Comparison of ENCODE assay signal across 17 cellular contexts in the genomic region with DNA sequence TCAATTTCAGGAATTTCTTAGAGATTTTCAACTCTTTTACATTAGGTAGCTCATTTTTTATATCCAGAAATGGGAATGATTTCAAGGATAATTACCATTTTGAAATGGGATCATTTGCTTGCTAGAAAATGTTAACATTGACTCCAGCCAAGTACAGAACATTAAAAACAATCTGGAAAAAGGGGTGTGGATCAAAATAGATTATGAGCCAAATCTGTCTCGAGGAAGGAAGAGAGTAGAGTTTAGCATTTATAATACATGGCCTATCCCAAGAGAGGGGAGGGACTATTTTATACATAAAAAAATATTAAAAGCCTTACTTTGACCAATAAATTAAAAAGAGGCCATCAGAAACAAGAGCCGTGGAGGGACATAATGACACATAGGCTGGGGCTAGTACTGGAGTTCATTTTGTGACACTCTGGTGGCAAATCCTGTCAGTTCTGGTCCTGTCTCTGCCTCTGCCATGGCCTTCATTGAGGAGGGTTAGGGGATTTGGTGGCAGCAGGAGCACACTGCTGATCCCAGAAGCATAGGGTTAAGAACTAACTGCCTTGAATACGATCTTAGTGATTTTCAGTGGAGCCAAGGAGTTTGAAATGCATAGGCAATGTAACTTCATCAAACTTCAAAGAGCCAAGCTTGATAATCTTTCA. TPM values are rescaled to one million over a fixed set of nuclear protein-coding genes. Genes with fewer than 3 reads are reported as not detected.
DNase-seq lines count a peak whose midpoint lies in the region; ATAC-seq, FAIRE-seq and TF ChIP-seq lines count a peak whose summit lies in the region.
"Had no signal": no experiment of that assay in that cellular context is flagged by ENCODE, and none has a peak within 500 bp of the region (broad histone marks: within the 10 kb centered on the region; RNA-seq: fewer than 3 reads in every experiment).

No MANE protein-coding gene starts in this region.

- no peak for FAIRE-seq in K562 (lab: Jason Lieb, UNC)

- H3K4me1 ChIP-seq in K562 (replicated peaks in 1 of 2; ENCODE audit: control insufficient read depth in 2 of 2, insufficient read depth in 2 of 2, low read length in 2 of 2) (no peaks in the 10 kb centered on the region), smooth muscle cell (ENCODE audit: low read depth) (no peaks in the 10 kb centered on the region)

- intact Hi-C loops in K562 (cut with micrococcal nuclease), result no loop called here

- H3K9ac ChIP-seq in K562 (ENCODE audit: insufficient read depth in 1 of 2, low read depth in 2 of 2, low read length in 2 of 2) (no peak overlapping the region), smooth muscle cell (ENCODE audit: low read depth) (no peak overlapping the region)
- H3K9ac ChIP-seq: BLaER1 treated with 17β-estradiol and CSF1 and Interleukin-3, amounts not matched to agents 10 nM and 100 nM; KMS-11 had no signal

- H3K27ac Mint-ChIP-seq in immature natural killer cell, result peak overlapping the region in 4 of 6 donors; percentile 2 to 60 (median 38)
- H3K27ac Mint-ChIP-seq: activated CD4-positive, alpha-beta T cell treated with anti-CD3 and anti-CD28 coated beads, Interleukin-2, amount 10 ng/mL, durations not matched to agents 7 days and 5 days had no signal

- peak overlapping the region in 2 of 5 donors; percentile 12 to 14 for H3K4me3 Mint-ChIP-seq in immature natural killer cell
- H3K4me3 Mint-ChIP-seq: activated CD4-positive, alpha-beta T cell treated with anti-CD3 and anti-CD28 coated beads, Interleukin-2, amount 10 ng/mL, durations not matched to agents 7 days and 5 days had no signal

- H3K27me3 ChIP-seq in H7 (ENCODE audit: control insufficient read depth, insufficient read depth, low read length), result no peaks in the 10 kb centered on the region
- no peaks in the 10 kb centered on the region for H3K27me3 ChIP-seq in K562 (ENCODE audit: control insufficient read depth in 2 of 2, insufficient read depth in 2 of 2, low read length in 2 of 2)
- H3K27me3 ChIP-seq in smooth muscle cell (ENCODE audit: low read depth), result no peaks in the 10 kb centered on the region
- H3K27me3 ChIP-seq: BLaER1 treated with 17β-estradiol and CSF1 and Interleukin-3, amounts not matched to agents 10 nM and 100 nM had no signal

- POLR2A ChIA-PET in K562 (lab: Yijun Ruan, JAX), result interaction anchor here (0.7 to 1.1 kb wide), 3 partner anchors 10 to 21 kb away, joined by 3 to 4 read pairs (median 3); partner anchors contain the start of gene PPP6R3

- H4K20me1 ChIP-seq in K562 (replicated peaks; ENCODE audit: control insufficient read depth, insufficient read depth, low read length), result peaks cover 7% of the 10 kb centered on the region; the same call in 1 of the 2 replicates
- H4K20me1 ChIP-seq in smooth muscle cell (ENCODE audit: low read depth), result peaks cover 96% of the 10 kb centered on the region

- in situ Hi-C loops in K562 (cut with MboI), result no loop called here

- ATAC-seq in K562, result peak; percentile 55; the same call in 2 of the 3 replicates

- CTCF ChIA-PET in K562 (lab: Yijun Ruan, JAX; ENCODE audit: low intra/inter-chr PET ratio), result no interaction called here

- no peak overlapping the region for H3K4me2 ChIP-seq in K562 (ENCODE audit: insufficient read depth, low read length)
- H3K4me2 ChIP-seq in smooth muscle cell, result no peak overlapping the region
- H3K4me2 ChIP-seq: KMS-11 had no signal

- TF ChIP-seq POLR2A in K562 (conservative IDR thresholded peaks at IDR 0.05), result no peak

- H3K4me3 ChIP-seq in H7 (ENCODE audit: insufficient read depth, low read depth, low read length), result no peak overlapping the region
- H3K4me3 ChIP-seq in K562, result no peak overlapping the region
- H3K4me3 ChIP-seq in smooth muscle cell, result no peak overlapping the region
- H3K4me3 ChIP-seq: BLaER1 treated with 17β-estradiol and CSF1 and Interleukin-3, amounts not matched to agents 10 nM and 100 nM had no signal

- no TSS peak for BruUV-seq in K562 (replicated peaks; lab: Mats Ljungman, UMichigan)

- WGBS in K562 (ENCODE audit: insufficient coverage, low coverage, missing lambda C conversion rate), result 56% methylated on average over 3 of the region's 3 CpGs
- 72% methylated on average over 3 of the region's 3 CpGs for WGBS in smooth muscle cell (ENCODE audit: low lambda C conversion rate)

- H3K9me1 ChIP-seq in K562 (ENCODE audit: control insufficient read depth, insufficient read depth, low read length), result no peaks in the 10 kb centered on the region

- no peak for TF ChIP-seq EP300 in K562 (IDR thresholded peaks at IDR 0.05; ENCODE audit: low read length)

- H3K79me2 ChIP-seq in K562 (ENCODE audit: control insufficient read depth, insufficient read depth, low read length) (peaks cover 94% of the 10 kb centered on the region), smooth muscle cell (ENCODE audit: low read depth) (peaks cover 100% of the 10 kb centered on the region)

- DNase-seq in H7, result peak; percentile 8
- DNase-seq in K562 (ENCODE audit: extremely low read depth in 1 of 4, low spot score in 3 of 4), result no peak
- DNase-seq in immature natural killer cell, result no peak
- no peak for DNase-seq in smooth muscle cell (lab: John Stamatoyannopoulos, UW; ENCODE audit: unreplicated experiment)
- no peak for DNase-seq in activated CD4-positive, CD25-positive, alpha-beta regulatory T cell (lab: John Stamatoyannopoulos, UW)
- DNase-seq in NCI-H69 (lab: John Stamatoyannopoulos, UW), result no peak
- DNase-seq in NCI-H446 (lab: John Stamatoyannopoulos, UW), result no peak
- DNase-seq: activated CD4-positive, alpha-beta T cell treated with anti-CD3 and anti-CD28 coated beads, Interleukin-2, amount 10 ng/mL, durations not matched to agents 7 days and 5 days; activated T-cell treated with anti-CD3 and anti-CD28 coated beads for 4 hours; DND-41; kidney glomerular epithelial cell; NCI-H1105; substantia nigra had no signal

- H3K9me3 Mint-ChIP-seq in immature natural killer cell, result no peaks in the 10 kb centered on the region

- no peak overlapping the region for H2AFZ ChIP-seq in K562 (ENCODE audit: low read depth, low read length)
- H2AFZ ChIP-seq in smooth muscle cell (ENCODE audit: low read depth), result no peak overlapping the region

- peaks cover 79 to 95% of the 10 kb centered on the region in 2 donors for H3K4me1 Mint-ChIP-seq in immature natural killer cell

- H3F3A ChIP-seq in smooth muscle cell (ENCODE audit: low read depth), result no peaks in the 10 kb centered on the region

- no peaks in the 10 kb centered on the region for H3K9me3 ChIP-seq in K562 (replicated peaks; ENCODE audit: control insufficient read depth, insufficient read depth, low read depth, low read length)
- H3K9me3 ChIP-seq in smooth muscle cell (replicated peaks; ENCODE audit: low read depth), result no peaks in the 10 kb centered on the region

- no peaks in the 10 kb centered on the region for H3K27me3 Mint-ChIP-seq in immature natural killer cell (ENCODE audit: low read depth in 3 of 3)
- H3K27me3 Mint-ChIP-seq: activated CD4-positive, alpha-beta T cell treated with anti-CD3 and anti-CD28 coated beads, Interleukin-2, amount 10 ng/mL, durations not matched to agents 7 days and 5 days had no signal

- TF ChIP-seq CTCF in K562 (IDR thresholded peaks at IDR 0.05 in 2 of 3, conservative IDR thresholded peaks at IDR 0.05 in 1 of 3; ENCODE audit: insufficient read depth in 2 of 3, low read depth in 1 of 3, low read length in 3 of 3) (no peak), smooth muscle cell (IDR thresholded peaks at IDR 0.05; ENCODE audit: borderline replicate concordance, insufficient read depth, poor library complexity, severe bottlenecking) (no peak)

- no peaks in the 10 kb centered on the region; the same call in 1 of the 2 replicates for H3K36me3 ChIP-seq in H7 (replicated peaks; ENCODE audit: control insufficient read depth, insufficient read depth, low read length)
- H3K36me3 ChIP-seq in K562 (ENCODE audit: control insufficient read depth, insufficient read depth, low read length), result peaks cover 23% of the 10 kb centered on the region; the same call in 1 of the 3 replicates
- no peaks in the 10 kb centered on the region for H3K36me3 ChIP-seq in smooth muscle cell (ENCODE audit: low read depth)

- no peaks in the 10 kb centered on the region for H3K36me3 Mint-ChIP-seq in immature natural killer cell

- TF ChIP-seq RAD21 in K562 (CRISPR knock-in tag; conservative IDR thresholded peaks at IDR 0.05 in 1 of 2, IDR thresholded peaks at IDR 0.05 in 1 of 2), result no peak

- no peak overlapping the region for H3K27ac ChIP-seq in K562 (ENCODE audit: extremely low read depth, low read depth, low read length)
- peak overlapping the region; percentile 21 for H3K27ac ChIP-seq in smooth muscle cell (ENCODE audit: low read depth)
- H3K27ac ChIP-seq: BLaER1 treated with 17β-estradiol and CSF1 and Interleukin-3, amounts not matched to agents 10 nM and 100 nM; epithelial cell of prostate; HL-60; KMS-11 had no signal

TF ChIP-seq in K562, 482 proteins besides CTCF, POLR2A, EP300 and RAD21 (continues in another document):
- TF ChIP-seq, protein P1, sequence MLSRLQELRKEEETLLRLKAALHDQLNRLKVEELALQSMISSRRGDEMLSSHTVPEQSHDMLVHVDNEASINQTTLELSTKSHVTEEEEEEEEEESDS (CRISPR knock-in tag; IDR thresholded peaks at IDR 0.05), result no peak
- TF ChIP-seq TBL1XR1 (IDR thresholded peaks at IDR 0.05; ENCODE audit: low read length in 2 of 2) (no peak), CBX1 (IDR thresholded peaks at IDR 0.05; ENCODE audit: low read depth) (no peak), IRF2 (CRISPR knock-in tag; IDR thresholded peaks at IDR 0.05) (no peak), ZNF384 (IDR thresholded peaks at IDR 0.05; ENCODE audit: low read depth, low read length) (no peak)

RNA-seq across cellular contexts. Expression of gene PPP6R3, which starts 20.4 kb away (rescaled TPM):
- 133 and 142 TPM in 2 replicates for total RNA-seq in H7 (2014; rRNA removed; shearing (Covaris generic))
- 136 and 375 TPM in 2 replicates for total RNA-seq in K562 (2011; cell fraction: chromatin; rRNA removed; ENCODE audit: low replicate concordance)
- 57.0 and 86.1 TPM in 2 replicates for total RNA-seq in K562 (2011; cell fraction: nucleolus; rRNA removed)
- total RNA-seq in K562 (2011; cell fraction: nucleoplasm; rRNA removed), result 132 and 147 TPM in 2 replicates
- total RNA-seq in K562 (2014; rRNA removed), result 96.1 and 103 TPM in 2 replicates
- 110 and 132 TPM in 2 replicates for total RNA-seq in K562 (2014; rRNA removed; fragmentation: Illumina TruSeq; extraction: Trizol)
- total RNA-seq in K562 (2015; rRNA removed; fragmentation: Illumina TruSeq; extraction: Trizol), result 111 and 117 TPM in 2 replicates
- total RNA-seq in K562 (2021), result 90.3 and 91.2 TPM in 2 replicates
- polyA plus RNA-seq in K562 (2011; rRNA removed), result 58.4 and 75.6 TPM in 2 replicates
- 25.4 and 35.3 TPM in 2 replicates for polyA plus RNA-seq in K562 (2011; cell fraction: cytosol; rRNA removed)
- polyA plus RNA-seq in K562 (2011; cell fraction: nucleus; rRNA removed), result 95.8 and 111 TPM in 2 replicates
- 45.4 and 55.1 TPM in 2 replicates for polyA plus RNA-seq in K562 (2012)
- polyA plus RNA-seq in K562 (2014; fragmentation: Illumina TruSeq; extraction: Trizol), result 69.1 and 80.6 TPM in 2 replicates
- 10 to 100 TPM; 20.3 to 32.5 TPM for polyA plus RNA-seq in K562 (2014; fragmentation: Nextera tagmentation; extraction: Ambion mirVana)
- 46.7 and 48.4 TPM in 2 replicates for polyA plus RNA-seq in K562 (2014; rRNA removed)
- polyA minus RNA-seq in K562 (2011; rRNA and poly(A)+ RNA removed), result 179 and 197 TPM in 2 replicates
- polyA minus RNA-seq in K562 (2011; cell fraction: cytosol; rRNA and poly(A)+ RNA removed), result 67.2 and 87.0 TPM in 2 replicates
- 114 and 187 TPM in 2 replicates for polyA minus RNA-seq in K562 (2011; cell fraction: nucleus; rRNA and poly(A)+ RNA removed)
- polyA plus RNA-seq in immature natural killer cell, result 10 to 100 TPM; 18.2 to 48.4 (median 29.8) TPM
- 120 and 121 TPM in 2 replicates for total RNA-seq in smooth muscle cell
- 28.4 and 36.7 TPM in 2 replicates for polyA plus RNA-seq in smooth muscle cell
